8 cellular contexts compared by ENCODE assay signal in the genomic region with DNA sequence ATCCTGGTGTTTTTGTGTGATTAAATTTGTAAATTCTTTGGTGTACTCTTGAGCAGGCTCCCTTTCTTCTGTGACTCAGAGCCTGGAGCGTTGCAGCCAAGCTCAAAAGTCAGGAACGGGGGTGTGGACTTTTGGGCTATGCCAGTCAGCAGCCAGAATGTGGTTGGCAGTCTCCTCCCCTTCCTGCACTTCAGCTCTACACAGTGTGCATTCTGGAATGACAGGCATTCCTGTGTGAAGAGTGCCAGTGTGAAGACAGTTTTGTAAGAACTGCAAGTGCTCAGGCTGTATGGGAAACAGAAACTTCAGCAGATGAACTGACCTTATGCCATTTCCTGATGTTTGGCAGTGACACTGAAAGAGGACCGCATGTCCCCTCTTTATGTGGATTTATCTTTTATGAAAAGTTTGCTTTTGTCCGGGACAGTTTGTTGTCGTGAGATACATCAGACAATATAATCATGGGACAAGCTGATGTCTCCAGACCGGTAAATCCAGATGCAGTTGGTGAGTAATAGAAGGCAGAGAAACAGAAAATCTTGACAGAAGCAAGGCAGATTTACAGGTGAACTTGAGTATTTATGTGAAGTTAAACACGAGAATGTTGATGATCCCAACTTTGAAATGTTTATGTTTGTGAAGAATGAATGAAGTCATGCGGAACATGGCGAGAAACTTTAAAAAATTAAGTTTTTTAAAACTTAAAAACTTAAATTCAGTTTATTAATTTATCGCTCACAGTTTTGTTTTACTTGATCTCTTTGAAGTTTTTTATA.
A peak's percentile ranks its signal among the peaks of the same experiment; 100 is the strongest.
DNase-seq lines count a peak whose midpoint lies in the region; ATAC-seq and TF ChIP-seq lines count a peak whose summit lies in the region.

No MANE protein-coding gene starts in this region.

- peak overlapping the region; percentile 89 for H3K4me3 Mint-ChIP-seq in MCF 10A (ENCODE audit: unreplicated experiment)
- no peak overlapping the region for H3K4me3 Mint-ChIP-seq in stimulated activated memory B cell treated with anti-CD40 and anti-IgM and Interleukin-4, amounts not matched to agents 10 μg/mL and 1 μg/mL and 100 μg/mL, for 72 hours

- CTCF ChIA-PET in MCF 10A (lab: Yijun Ruan, JAX), result interaction anchor here (0.6 kb wide), 1 partner anchor 586 kb away, joined by 6 read pairs; no protein-coding TSS in a partner anchor

- DNase-seq in AG09319 (ENCODE audit: extremely low read depth, low read depth) (peak; percentile 89), NCI-H446 (lab: John Stamatoyannopoulos, UW) (peak; percentile 40 to 79), MCF 10A (ENCODE audit: unreplicated experiment) (peak; percentile 98), inferior parietal cortex (ENCODE audit: extremely low spot score) (peak; percentile 28)

- H3K4me1 ChIP-seq in skeletal muscle satellite cell (ENCODE audit: control insufficient read depth, insufficient read depth, low read length), result peaks cover 38% of the 10 kb centered on the region

- intact Hi-C loops in MCF 10A (cut with micrococcal nuclease), result loop anchor here (1.0 kb wide), 1 partner anchor 21 kb away; no protein-coding TSS in a partner anchor

- H3K27me3 ChIP-seq in skeletal muscle satellite cell (ENCODE audit: control insufficient read depth, insufficient read depth, low read length), result no peaks in the 10 kb centered on the region

- peak overlapping the region; percentile 70 for H3K9ac ChIP-seq in skeletal muscle satellite cell (ENCODE audit: low read depth, low read length)

- TF ChIP-seq CTCF in AG09319 (IDR thresholded peaks at IDR 0.05; ENCODE audit: low read depth, low read length), result no peak
- no peak for TF ChIP-seq CTCF in MCF 10A (IDR thresholded peaks at IDR 0.05; ENCODE audit: unreplicated experiment)

- no peaks in the 10 kb centered on the region for H3K36me3 ChIP-seq in skeletal muscle satellite cell (ENCODE audit: insufficient read depth, low read length)

- ATAC-seq in GM18907 (IDR thresholded peaks at IDR 0.05; ENCODE audit: unreplicated experiment), result peak; percentile 66
- ATAC-seq in HG03108 (IDR thresholded peaks at IDR 0.05; ENCODE audit: unreplicated experiment), result no peak
- no peak for ATAC-seq in stimulated activated memory B cell treated with anti-CD40 and anti-IgM and Interleukin-4, amounts not matched to agents 10 μg/mL and 1 μg/mL and 100 μg/mL, for 72 hours

- peaks cover 7% of the 10 kb centered on the region for H3K36me3 Mint-ChIP-seq in MCF 10A (ENCODE audit: insufficient read depth, unreplicated experiment)
- peaks cover 13% of the 10 kb centered on the region for H3K36me3 Mint-ChIP-seq in stimulated activated memory B cell treated with anti-CD40 and anti-IgM and Interleukin-4, amounts not matched to agents 10 μg/mL and 1 μg/mL and 100 μg/mL, for 72 hours

- H3K4me3 ChIP-seq in skeletal muscle satellite cell (ENCODE audit: low read length), result peak overlapping the region; percentile 70

- peak overlapping the region; percentile 87 for H3K4me2 ChIP-seq in skeletal muscle satellite cell (ENCODE audit: low read length)

- BruUV-seq in MCF 10A (replicated peaks; lab: Mats Ljungman, UMichigan), result TSS peak; percentile 79

- POLR2A ChIA-PET in MCF 10A (lab: Yijun Ruan, JAX), result interaction anchor here (0.6 to 10.2 kb wide), 31 partner anchors 12 to 1715 kb away, joined by 3 to 237 read pairs (median 7); a partner anchor contains a TSS

- H3K9me3 ChIP-seq in skeletal muscle satellite cell (replicated peaks; ENCODE audit: low read length), result no peaks in the 10 kb centered on the region

- H3K4me1 Mint-ChIP-seq in MCF 10A (ENCODE audit: insufficient read depth, unreplicated experiment), result peaks cover 21% of the 10 kb centered on the region
- H3K4me1 Mint-ChIP-seq in stimulated activated memory B cell treated with anti-CD40 and anti-IgM and Interleukin-4, amounts not matched to agents 10 μg/mL and 1 μg/mL and 100 μg/mL, for 72 hours, result no peaks in the 10 kb centered on the region

- peak overlapping the region; percentile 93 for H3K27ac Mint-ChIP-seq in MCF 10A (ENCODE audit: low read depth, unreplicated experiment)
- no peak overlapping the region for H3K27ac Mint-ChIP-seq in stimulated activated memory B cell treated with anti-CD40 and anti-IgM and Interleukin-4, amounts not matched to agents 10 μg/mL and 1 μg/mL and 100 μg/mL, for 72 hours

- H3K9me3 Mint-ChIP-seq in MCF 10A (ENCODE audit: unreplicated experiment), result no peaks in the 10 kb centered on the region
- H3K9me3 Mint-ChIP-seq in stimulated activated memory B cell treated with anti-CD40 and anti-IgM and Interleukin-4, amounts not matched to agents 10 μg/mL and 1 μg/mL and 100 μg/mL, for 72 hours, result no peaks in the 10 kb centered on the region

- no peaks in the 10 kb centered on the region for H3K27me3 Mint-ChIP-seq in MCF 10A (ENCODE audit: insufficient read depth, unreplicated experiment)
- H3K27me3 Mint-ChIP-seq in stimulated activated memory B cell treated with anti-CD40 and anti-IgM and Interleukin-4, amounts not matched to agents 10 μg/mL and 1 μg/mL and 100 μg/mL, for 72 hours, result no peaks in the 10 kb centered on the region

Comparison
In these comparisons a context has a peak if more than half of its experiments do, and no peak if none do; other contexts are left out.
1. DNase-seq: peak in every context shown above with its lines; median percentile 98 in MCF 10A; 89 in AG09319; 60 in NCI-H446; 28 in inferior parietal cortex.